17 cellular contexts compared by ENCODE assay signal in the genomic region with DNA sequence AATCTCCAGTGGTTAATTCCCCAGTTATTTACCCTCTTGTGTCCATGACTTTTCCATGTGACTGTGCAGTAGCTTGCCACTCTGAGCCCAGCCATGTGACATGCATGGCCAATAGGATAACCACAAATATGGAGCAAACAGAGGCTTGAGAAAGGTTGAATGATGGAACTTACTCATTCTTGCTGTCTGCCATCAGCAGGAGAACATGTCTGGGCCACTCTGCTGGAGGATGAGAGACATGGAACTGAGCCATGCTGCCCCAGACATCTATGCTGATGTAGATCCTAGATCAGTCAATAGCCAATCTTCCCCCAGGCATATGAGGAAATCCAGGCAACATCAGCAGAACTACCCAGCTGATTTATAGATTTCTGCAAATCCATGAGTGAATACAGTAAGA.
DNase-seq lines count a peak whose midpoint lies in the region; ATAC-seq, FAIRE-seq and TF ChIP-seq lines count a peak whose summit lies in the region.
"Had no signal": no experiment of that assay in that cellular context is flagged by ENCODE, and none has a peak within 500 bp of the region (broad histone marks: within the 10 kb centered on the region; RNA-seq: fewer than 3 reads in every experiment).

No MANE protein-coding gene starts in this region.

- H3K4me3 Mint-ChIP-seq in MCF 10A (ENCODE audit: unreplicated experiment) = no peak overlapping the region
- H3K4me3 Mint-ChIP-seq: CD4-positive, alpha-beta memory T cell had no signal

- H3K27ac ChIP-seq in breast epithelium (no peak overlapping the region), epithelial cell of prostate (peak overlapping the region; percentile 24), keratinocyte (ENCODE audit: control insufficient read depth, insufficient read depth, low read length) (no peak overlapping the region), A673 (ENCODE audit: low read depth, low read length, poor library complexity, severe bottlenecking) (no peak overlapping the region), body of pancreas (no peak overlapping the region)
- H3K27ac ChIP-seq: C4-2B, HL-60 had no signal

- H3K9me3 Mint-ChIP-seq in MCF 10A (ENCODE audit: unreplicated experiment) = no peaks in the 10 kb centered on the region

- no peaks in the 10 kb centered on the region for H3K27me3 Mint-ChIP-seq in MCF 10A (ENCODE audit: insufficient read depth, unreplicated experiment)
- H3K27me3 Mint-ChIP-seq: CD4-positive, alpha-beta memory T cell had no signal

- peak; percentile 19 for DNase-seq in MCF 10A (ENCODE audit: unreplicated experiment)
- no peak for DNase-seq in breast epithelium (ENCODE audit: low spot score in 2 of 2)
- DNase-seq in SK-N-DZ (ENCODE audit: low spot score) = peak; percentile 29
- DNase-seq in epithelial cell of prostate (ENCODE audit: low read depth, low spot score) = peak; percentile 83
- DNase-seq in keratinocyte (ENCODE audit: low read depth, low spot score) = peak; percentile 23
- no peak for DNase-seq in GM19239 (ENCODE audit: insufficient read length, low spot score)
- DNase-seq in A673 (ENCODE audit: low spot score) = no peak
- no peak for DNase-seq in body of pancreas
- DNase-seq: 8988T; ACHN; CD4-positive, alpha-beta memory T cell; DMS79 treated with DMSO at 0.1 percent for 48 hours; GDM1; HCEC 1CT had no signal

- no peaks in the 10 kb centered on the region for H3K9me1 ChIP-seq in keratinocyte (ENCODE audit: control insufficient read depth, extremely low read depth, insufficient read depth, low read length)

- intact Hi-C loops in MCF 10A (cut with micrococcal nuclease) = no loop called here
- intact Hi-C loops in breast epithelium (cut with DNase I; ENCODE audit: low total_unique reads) = no loop called here
- intact Hi-C loops in A673 (cut with micrococcal nuclease; ENCODE audit: unreplicated experiment) = no loop called here
- intact Hi-C loops in body of pancreas (cut with DNase I) = no loop called here

- POLR2A ChIA-PET in MCF 10A (lab: Yijun Ruan, JAX) = interaction anchor here (0.6 to 1.2 kb wide), 5 partner anchors 9 to 1322 kb away, joined by 3 to 4 read pairs (median 3); no protein-coding TSS in a partner anchor
- POLR2A ChIA-PET in A673 (lab: Charles Lee; ENCODE audit: low non-redundant PET) = no interaction called here

- H3K36me3 ChIP-seq in breast epithelium = no peaks in the 10 kb centered on the region
- H3K36me3 ChIP-seq in keratinocyte (ENCODE audit: control insufficient read depth in 2 of 2, extremely low read depth in 1 of 2, insufficient read depth in 2 of 2, low read length in 2 of 2) = no peaks in the 10 kb centered on the region
- H3K36me3 ChIP-seq in A673 (ENCODE audit: insufficient read depth, low read length, poor library complexity, severe bottlenecking) = no peaks in the 10 kb centered on the region
- no peaks in the 10 kb centered on the region for H3K36me3 ChIP-seq in body of pancreas (replicated peaks in 1 of 2; ENCODE audit: insufficient read depth in 1 of 2, low read depth in 2 of 2)

- H3K4me1 Mint-ChIP-seq in MCF 10A (ENCODE audit: insufficient read depth, unreplicated experiment) = no peaks in the 10 kb centered on the region
- H3K4me1 Mint-ChIP-seq: CD4-positive, alpha-beta memory T cell had no signal

- no peaks in the 10 kb centered on the region for H3K27me3 ChIP-seq in breast epithelium
- H3K27me3 ChIP-seq in keratinocyte (ENCODE audit: control insufficient read depth, extremely low read depth, insufficient read depth, low read length) = no peaks in the 10 kb centered on the region
- no peaks in the 10 kb centered on the region for H3K27me3 ChIP-seq in A673 (replicated peaks; ENCODE audit: insufficient read depth, low read depth, low read length, poor library complexity)
- no peaks in the 10 kb centered on the region for H3K27me3 ChIP-seq in body of pancreas

- no peaks in the 10 kb centered on the region for H3K79me2 ChIP-seq in keratinocyte (ENCODE audit: control insufficient read depth, insufficient read depth, low read length)

- FAIRE-seq in keratinocyte (lab: Jason Lieb, UNC) (peak; percentile 85), GM19239 (lab: Jason Lieb, UNC) (no peak)
- FAIRE-seq: GM12892 had no signal

- no peak overlapping the region for H3K4me2 ChIP-seq in keratinocyte (ENCODE audit: control insufficient read depth, extremely low read depth, insufficient read depth, low read depth, low read length)

- H3K4me1 ChIP-seq in breast epithelium (no peaks in the 10 kb centered on the region), keratinocyte (ENCODE audit: control insufficient read depth, extremely low read depth, insufficient read depth, low read length) (no peaks in the 10 kb centered on the region), A673 (ENCODE audit: insufficient read depth, low read length, poor library complexity, severe bottlenecking) (no peaks in the 10 kb centered on the region), body of pancreas (no peaks in the 10 kb centered on the region)

- no peak overlapping the region for H2AFZ ChIP-seq in keratinocyte (ENCODE audit: control insufficient read depth, low read length)

- no peak overlapping the region for H3K9ac ChIP-seq in keratinocyte (ENCODE audit: control insufficient read depth, extremely low read depth, insufficient read depth, low read length)

- BruUV-seq in MCF 10A (replicated peaks; lab: Mats Ljungman, UMichigan) (no TSS peak), A673 (replicated peaks; lab: Mats Ljungman, UMichigan) (no TSS peak)

- no peak overlapping the region for H3K27ac Mint-ChIP-seq in MCF 10A (ENCODE audit: low read depth, unreplicated experiment)
- H3K27ac Mint-ChIP-seq: CD4-positive, alpha-beta memory T cell had no signal

- dilution Hi-C loops in keratinocyte (cut with MboI; ENCODE audit: extremely low pct_ligation_motif_present, low sequenced_read_pairs) = no loop called here

- H3K36me3 Mint-ChIP-seq in MCF 10A (ENCODE audit: insufficient read depth, unreplicated experiment) = no peaks in the 10 kb centered on the region
- H3K36me3 Mint-ChIP-seq: CD4-positive, alpha-beta memory T cell had no signal

- H3K9me3 ChIP-seq in breast epithelium (no peaks in the 10 kb centered on the region), keratinocyte (ENCODE audit: control insufficient read depth, low read depth, low read length) (no peaks in the 10 kb centered on the region), A673 (ENCODE audit: low read depth, low read length, poor library complexity, severe bottlenecking) (no peaks in the 10 kb centered on the region), body of pancreas (no peaks in the 10 kb centered on the region)

- ATAC-seq in body of pancreas = no peak

- CTCF ChIA-PET in MCF 10A (lab: Yijun Ruan, JAX) (interaction anchor here (1.0 kb wide), 1 partner anchor 9 kb away, joined by 4 read pairs; no protein-coding TSS in a partner anchor), A673 (lab: Charles Lee) (interaction anchor here (0.5 kb wide), 1 partner anchor 11 kb away, joined by 5 read pairs; no protein-coding TSS in a partner anchor)

- no peaks in the 10 kb centered on the region for H4K20me1 ChIP-seq in keratinocyte (ENCODE audit: control insufficient read depth, extremely low read depth, insufficient read depth, low read length)

- TF ChIP-seq CTCF in MCF 10A (IDR thresholded peaks at IDR 0.05; ENCODE audit: unreplicated experiment) (no peak), breast epithelium (IDR thresholded peaks at IDR 0.05) (no peak), keratinocyte (optimal IDR thresholded peaks at IDR 0.05 in 1 of 3, IDR thresholded peaks at IDR 0.05 in 1 of 3, conservative IDR thresholded peaks at IDR 0.05 in 1 of 3; ENCODE audit: extremely low read depth in 1 of 3, insufficient read depth in 2 of 3, low read length in 3 of 3) (no peak), A673 (conservative IDR thresholded peaks at IDR 0.05; ENCODE audit: low read depth, low read length) (no peak), body of pancreas (IDR thresholded peaks at IDR 0.05) (no peak)

- no peak overlapping the region for H3K4me3 ChIP-seq in breast epithelium
- H3K4me3 ChIP-seq in keratinocyte (ENCODE audit: control insufficient read depth in 2 of 3, extremely low read depth in 1 of 3, insufficient read depth in 2 of 3, low read depth in 1 of 3, low read length in 3 of 3) = no peak overlapping the region
- no peak overlapping the region for H3K4me3 ChIP-seq in A673 (ENCODE audit: low read depth, low read length, poor library complexity, severe bottlenecking)
- H3K4me3 ChIP-seq in body of pancreas = no peak overlapping the region

- TF ChIP-seq POLR2A in breast epithelium (IDR thresholded peaks at IDR 0.05) = no peak
- no peak for TF ChIP-seq POLR2A in body of pancreas (IDR thresholded peaks at IDR 0.05)

Comparison
In these comparisons a context has a peak if more than half of its experiments do, and no peak if none do; other contexts are left out.
1. DNase-seq: peak in MCF 10A (single experiment), SK-N-DZ (single experiment), epithelial cell of prostate (single experiment) and keratinocyte (single experiment); none in breast epithelium (0 of 2), GM19239 (single experiment), A673 (single experiment) and body of pancreas (0 of 4).